Comparison of ENCODE assay signal across 8 cellular contexts in genomic region chr2:119367472-119368099, GRCh38. TPM values are rescaled to one million over a fixed set of nuclear protein-coding genes. Genes with fewer than 3 reads are reported as not detected.
DNase-seq lines count a peak whose midpoint lies in the region; ATAC-seq and TF ChIP-seq lines count a peak whose summit lies in the region.

No MANE protein-coding gene starts in this region.

- H3K4me3 Mint-ChIP-seq in GM23338, result peak overlapping the region; percentile 98
- H3K4me3 Mint-ChIP-seq in activated CD4-positive, alpha-beta memory T cell treated with anti-CD3 and anti-CD28 coated beads, Interleukin-2, amount 10 ng/mL, durations not matched to agents 7 days and 5 days, result peak overlapping the region; percentile 99
- H3K4me3 Mint-ChIP-seq in stimulated activated memory B cell treated with anti-CD40 and anti-IgM and Interleukin-4, amounts not matched to agents 10 μg/mL and 1 μg/mL and 100 μg/mL, for 72 hours, result peak overlapping the region; percentile 100

- H3K9ac ChIP-seq in Loucy (ENCODE audit: low read depth, low read length, poor library complexity, severe bottlenecking) (peak overlapping the region; percentile 91), endocrine pancreas (ENCODE audit: control insufficient read depth, insufficient read depth, low read length) (peak overlapping the region; percentile 67)

- H3K27me3 ChIP-seq in GM23338 (ENCODE audit: insufficient read depth), result no peaks in the 10 kb centered on the region
- no peaks in the 10 kb centered on the region for H3K27me3 ChIP-seq in Loucy (ENCODE audit: insufficient read depth, low read length, poor library complexity, severe bottlenecking)
- no peaks in the 10 kb centered on the region for H3K27me3 ChIP-seq in endocrine pancreas (ENCODE audit: control insufficient read depth, insufficient read depth, low read length)

- peak; percentile 81 for ATAC-seq in GM23338
- peak; percentile 66 for ATAC-seq in stimulated activated memory B cell treated with anti-CD40 and anti-IgM and Interleukin-4, amounts not matched to agents 10 μg/mL and 1 μg/mL and 100 μg/mL, for 72 hours
- no peak for ATAC-seq in GM18520 (IDR thresholded peaks at IDR 0.05; ENCODE audit: unreplicated experiment)

- 0 out of 2 replicates have a peak overlapping the region, but pooled peaks have one; percentile 92 for H3K27ac Mint-ChIP-seq in GM23338
- peak overlapping the region; percentile 88 for H3K27ac Mint-ChIP-seq in activated CD4-positive, alpha-beta memory T cell treated with anti-CD3 and anti-CD28 coated beads, Interleukin-2, amount 10 ng/mL, durations not matched to agents 7 days and 5 days
- peak overlapping the region; percentile 99 for H3K27ac Mint-ChIP-seq in stimulated activated memory B cell treated with anti-CD40 and anti-IgM and Interleukin-4, amounts not matched to agents 10 μg/mL and 1 μg/mL and 100 μg/mL, for 72 hours

- H3K27me3 Mint-ChIP-seq in GM23338 (ENCODE audit: insufficient read depth, low read depth, poor library complexity), result peaks cover 14% of the 10 kb centered on the region
- H3K27me3 Mint-ChIP-seq in activated CD4-positive, alpha-beta memory T cell treated with anti-CD3 and anti-CD28 coated beads, Interleukin-2, amount 10 ng/mL, durations not matched to agents 7 days and 5 days, result no peaks in the 10 kb centered on the region
- no peaks in the 10 kb centered on the region for H3K27me3 Mint-ChIP-seq in stimulated activated memory B cell treated with anti-CD40 and anti-IgM and Interleukin-4, amounts not matched to agents 10 μg/mL and 1 μg/mL and 100 μg/mL, for 72 hours

- POLR2A ChIA-PET in activated CD4-positive, alpha-beta memory T cell treated with anti-CD3 and anti-CD28 coated beads, Interleukin-2, amount 10 ng/mL, durations not matched to agents 7 days and 5 days (lab: Charles Lee), result interaction anchor here (0.7 to 3.3 kb wide), 8 partner anchors 8 to 1553 kb away, joined by 3 to 21 read pairs (median 4); partner anchors contain the start of gene DDX18

- H3K4me3 ChIP-seq in GM23338 (peak overlapping the region; percentile 98), Loucy (ENCODE audit: low read length, poor library complexity, severe bottlenecking) (peak overlapping the region; percentile 96), endocrine pancreas (ENCODE audit: control insufficient read depth, insufficient read depth, low read length) (peak overlapping the region; percentile 11)

- DNase-seq in GM03348 (ENCODE audit: low spot score) (peak; percentile 67), GM23338 (ENCODE audit: low spot score) (peak; percentile 80), midbrain (lab: John Stamatoyannopoulos, UW) (peak; percentile 61)
- DNase-seq in activated CD4-positive, alpha-beta memory T cell treated with anti-CD3 and anti-CD28 coated beads, Interleukin-2, amount 10 ng/mL, durations not matched to agents 7 days and 5 days, result peak; percentile 54

- H3K36me3 Mint-ChIP-seq in GM23338 (ENCODE audit: low read depth), result peaks cover 41% of the 10 kb centered on the region
- peaks cover 55% of the 10 kb centered on the region for H3K36me3 Mint-ChIP-seq in activated CD4-positive, alpha-beta memory T cell treated with anti-CD3 and anti-CD28 coated beads, Interleukin-2, amount 10 ng/mL, durations not matched to agents 7 days and 5 days (ENCODE audit: low read depth)
- peaks cover 49% of the 10 kb centered on the region for H3K36me3 Mint-ChIP-seq in stimulated activated memory B cell treated with anti-CD40 and anti-IgM and Interleukin-4, amounts not matched to agents 10 μg/mL and 1 μg/mL and 100 μg/mL, for 72 hours

- CTCF ChIA-PET in activated CD4-positive, alpha-beta memory T cell treated with anti-CD3 and anti-CD28 coated beads, Interleukin-2, amount 10 ng/mL, durations not matched to agents 7 days and 5 days (lab: Charles Lee), result interaction anchor here (0.9 kb wide), 1 partner anchor 109 kb away, joined by 3 read pairs; no protein-coding TSS in a partner anchor

- H2AFZ ChIP-seq in GM23338, result peak overlapping the region; percentile 94; the same call in 1 of the 2 replicates
- peak overlapping the region; percentile 76 for H2AFZ ChIP-seq in Loucy (ENCODE audit: low read length)

- no peaks in the 10 kb centered on the region for H3K9me3 ChIP-seq in Loucy (ENCODE audit: insufficient read depth, low read depth, low read length)
- no peaks in the 10 kb centered on the region for H3K9me3 ChIP-seq in endocrine pancreas (ENCODE audit: control insufficient read depth, low read length)

- H3K4me2 ChIP-seq in GM23338, result peak overlapping the region; percentile 98
- H3K4me2 ChIP-seq in Loucy (ENCODE audit: low read depth, low read length, poor library complexity, severe bottlenecking), result peak overlapping the region; percentile 100

- no peak overlapping the region for H3K27ac ChIP-seq in GM23338 (ENCODE audit: low read depth)

- peaks cover 49% of the 10 kb centered on the region for H3K79me2 ChIP-seq in GM23338 (replicated peaks; ENCODE audit: insufficient read depth)
- H3K79me2 ChIP-seq in Loucy (ENCODE audit: insufficient read depth, low read length), result peaks cover 65% of the 10 kb centered on the region

- peaks cover 38% of the 10 kb centered on the region for H3K36me3 ChIP-seq in GM23338 (ENCODE audit: insufficient read depth)
- H3K36me3 ChIP-seq in Loucy (ENCODE audit: insufficient read depth, low read length), result peaks cover 32% of the 10 kb centered on the region; the same call in 1 of the 2 replicates
- H3K36me3 ChIP-seq in endocrine pancreas (ENCODE audit: control insufficient read depth, insufficient read depth, low read length), result peaks cover 11% of the 10 kb centered on the region

- no peaks in the 10 kb centered on the region for H3K9me3 Mint-ChIP-seq in GM23338
- H3K9me3 Mint-ChIP-seq in activated CD4-positive, alpha-beta memory T cell treated with anti-CD3 and anti-CD28 coated beads, Interleukin-2, amount 10 ng/mL, durations not matched to agents 7 days and 5 days, result no peaks in the 10 kb centered on the region
- H3K9me3 Mint-ChIP-seq in stimulated activated memory B cell treated with anti-CD40 and anti-IgM and Interleukin-4, amounts not matched to agents 10 μg/mL and 1 μg/mL and 100 μg/mL, for 72 hours, result no peaks in the 10 kb centered on the region

- H4K20me1 ChIP-seq in GM23338 (replicated peaks; ENCODE audit: insufficient read depth) (peaks cover 18% of the 10 kb centered on the region), Loucy (ENCODE audit: insufficient read depth, low read length, poor library complexity, severe bottlenecking) (peaks cover 38% of the 10 kb centered on the region)

- H3K9me2 ChIP-seq in GM23338 (ENCODE audit: insufficient read depth) (no peaks in the 10 kb centered on the region), Loucy (replicated peaks; ENCODE audit: low read depth, low read length) (no peaks in the 10 kb centered on the region)

- H3F3A ChIP-seq in GM23338 (replicated peaks; ENCODE audit: low read depth) (no peaks in the 10 kb centered on the region), Loucy (ENCODE audit: low read depth) (no peaks in the 10 kb centered on the region)

- H3K4me1 ChIP-seq in GM23338 (ENCODE audit: insufficient read depth) (peaks cover 8% of the 10 kb centered on the region; the same call in 1 of the 2 replicates), Loucy (ENCODE audit: insufficient read depth, low read length, poor library complexity, severe bottlenecking) (peaks cover 35% of the 10 kb centered on the region), endocrine pancreas (ENCODE audit: control insufficient read depth, insufficient read depth, low read length) (peaks cover 5% of the 10 kb centered on the region)

- no peak for TF ChIP-seq CTCF in GM23338 (conservative IDR thresholded peaks at IDR 0.05; ENCODE audit: low read depth in 2 of 2)
- no peak for TF ChIP-seq CTCF in Loucy (conservative IDR thresholded peaks at IDR 0.05; ENCODE audit: low read length)

- peaks cover 18% of the 10 kb centered on the region for H3K4me1 Mint-ChIP-seq in GM23338
- H3K4me1 Mint-ChIP-seq in activated CD4-positive, alpha-beta memory T cell treated with anti-CD3 and anti-CD28 coated beads, Interleukin-2, amount 10 ng/mL, durations not matched to agents 7 days and 5 days, result peaks cover 45% of the 10 kb centered on the region
- peaks cover 49% of the 10 kb centered on the region for H3K4me1 Mint-ChIP-seq in stimulated activated memory B cell treated with anti-CD40 and anti-IgM and Interleukin-4, amounts not matched to agents 10 μg/mL and 1 μg/mL and 100 μg/mL, for 72 hours

TF ChIP-seq in GM23338, 12 proteins besides CTCF, POLR2A, EP300 and RAD21 (continues in another document):
- TF ChIP-seq STAT1 (IDR thresholded peaks at IDR 0.05; ENCODE audit: unreplicated experiment), result no peak
- TF ChIP-seq ETS1 (IDR thresholded peaks at IDR 0.05), result no peak
- no peak for TF ChIP-seq POLR2AphosphoS5 (IDR thresholded peaks at IDR 0.05; ENCODE audit: low read depth)

RNA-seq across cellular contexts. Expression of gene DBI, which starts 0.8 kb away (rescaled TPM):
- total RNA-seq in GM23338 (2014; rRNA removed; shearing (Covaris generic)), result 171 and 266 TPM in 2 replicates
- polyA plus RNA-seq in GM23338 (2016; fragmentation: Nextera tagmentation; extraction: Ambion mirVana), result 873 and 893 TPM in 2 replicates
- 100 to 1,000 TPM; 142 to 150 TPM for total RNA-seq in activated CD4-positive, alpha-beta memory T cell treated with anti-CD3 and anti-CD28 coated beads, Interleukin-2, amount 10 ng/mL, durations not matched to agents 7 days and 5 days

RNA-seq across cellular contexts. Expression of gene C2orf76, which starts 1.0 kb away (rescaled TPM):
- total RNA-seq in GM23338 (2014; rRNA removed; shearing (Covaris generic)), result 5.8 and 9.6 TPM in 2 replicates
- polyA plus RNA-seq in GM23338 (2016; fragmentation: Nextera tagmentation; extraction: Ambion mirVana), result 21.6 and 25.3 TPM in 2 replicates
- 1 to 10 TPM; 6.9 to 7.1 TPM for total RNA-seq in activated CD4-positive, alpha-beta memory T cell treated with anti-CD3 and anti-CD28 coated beads, Interleukin-2, amount 10 ng/mL, durations not matched to agents 7 days and 5 days

Comparison
In these comparisons a context has a peak if more than half of its experiments do, and no peak if none do; other contexts are left out.
1. H3K4me3 ChIP-seq: peak in every context shown above with its lines; median percentile 98 in GM23338; 96 in Loucy; 11 in endocrine pancreas.